Comparison of ENCODE assay signal across 26 cellular contexts in genomic region chr10:10726101-10726500, GRCh38.
"Had no signal": no experiment of that assay in that cellular context is flagged by ENCODE, and none has a peak within 500 bp of the region (broad histone marks: within the 10 kb centered on the region; RNA-seq: fewer than 3 reads in every experiment).

No MANE protein-coding gene starts in this region.

- ATAC-seq: heart right ventricle; left lung; lower lobe of right lung; naive thymus-derived CD4-positive, alpha-beta T cell; natural killer cell treated with Interleukin-12 subunit alpha and Interleukin-12 subunit beta and Interleukin-15 and Interleukin-18, amount 100 ng/mL, for 72 hours; right lobe of liver; stimulated activated naive B cell treated with anti-CD40 and anti-IgM and Interleukin-4, amounts not matched to agents 10 μg/mL and 1 μg/mL and 100 μg/mL, for 72 hours; stimulated activated naive CD8-positive, alpha-beta T cell treated with anti-CD3 and anti-CD28 coated beads, Interleukin-15, Interleukin-2, amounts not matched to agents 100 U/mL and 50 U/mL, for 24 hours; upper lobe of right lung had no signal

- H2AFZ ChIP-seq: hepatocyte had no signal

- H3K27ac Mint-ChIP-seq: natural killer cell treated with Interleukin-12 subunit alpha and Interleukin-12 subunit beta and Interleukin-15 and Interleukin-18, amount 100 ng/mL, for 72 hours; progenitor cell of endocrine pancreas; stimulated activated naive B cell treated with anti-CD40 and anti-IgM and Interleukin-4, amounts not matched to agents 10 μg/mL and 1 μg/mL and 100 μg/mL, for 72 hours had no signal

- H3K36me3 ChIP-seq: heart right ventricle, left lung, lower lobe of right lung, ovary, right atrium auricular region, right lobe of liver, stomach, thyroid gland, transverse colon, upper lobe of right lung had no signal

- H3K27me3 ChIP-seq: heart right ventricle, hepatocyte, left lung, ovary, right atrium auricular region, right lobe of liver, stomach, testis, thyroid gland, transverse colon, upper lobe of right lung had no signal

- H3K9me3 ChIP-seq: heart right ventricle, left lung, lower lobe of right lung, ovary, right atrium auricular region, right lobe of liver, stomach, testis, thyroid gland, transverse colon, upper lobe of right lung had no signal

- H3K4me3 ChIP-seq: heart right ventricle, hepatocyte, left lung, lower lobe of right lung, ovary, right atrium auricular region, right lobe of liver, skin epidermis, stomach, testis, thyroid gland, transverse colon, upper lobe of right lung had no signal

- H3K4me3 Mint-ChIP-seq: naive thymus-derived CD4-positive, alpha-beta T cell; natural killer cell treated with Interleukin-12 subunit alpha and Interleukin-12 subunit beta and Interleukin-15 and Interleukin-18, amount 100 ng/mL, for 72 hours; stimulated activated naive B cell treated with anti-CD40 and anti-IgM and Interleukin-4, amounts not matched to agents 10 μg/mL and 1 μg/mL and 100 μg/mL, for 72 hours had no signal

- H3K36me3 Mint-ChIP-seq: naive thymus-derived CD4-positive, alpha-beta T cell; natural killer cell treated with Interleukin-12 subunit alpha and Interleukin-12 subunit beta and Interleukin-15 and Interleukin-18, amount 100 ng/mL, for 72 hours; stimulated activated naive B cell treated with anti-CD40 and anti-IgM and Interleukin-4, amounts not matched to agents 10 μg/mL and 1 μg/mL and 100 μg/mL, for 72 hours had no signal

- H3K79me2 ChIP-seq: hepatocyte had no signal

- H3K4me1 Mint-ChIP-seq: stimulated activated naive B cell treated with anti-CD40 and anti-IgM and Interleukin-4, amounts not matched to agents 10 μg/mL and 1 μg/mL and 100 μg/mL, for 72 hours had no signal

- DNase-seq: heart right ventricle; kidney glomerular epithelial cell; left cardiac atrium; left lung; lower lobe of right lung; mammary epithelial cell; mesenchymal stem cell; naive thymus-derived CD4-positive, alpha-beta T cell; ovary; right lobe of liver; stimulated activated CD4-positive, alpha-beta T cell treated with anti-CD3 and anti-CD28 coated beads, Interleukin-12 subunit alpha, Interleukin-12 subunit beta, amount 100 ng/mL, for 4 hours; stimulated activated CD4-positive, alpha-beta T cell treated with anti-CD3 and anti-CD28 coated beads, Interleukin-15, amount 100 ng/mL, for 24 hours; stimulated activated CD4-positive, alpha-beta T cell treated with anti-CD3 and anti-CD28 coated beads, Interleukin-2, amount 100 ng/mL, for 24 hours; stimulated activated CD4-positive, alpha-beta T cell treated with anti-CD3 and anti-CD28 coated beads, Interleukin-4, amount 100 ng/mL, for 1 hour; stimulated activated naive B cell treated with anti-CD40 and anti-IgM and Interleukin-4, amounts not matched to agents 10 μg/mL and 1 μg/mL and 100 μg/mL, for 72 hours; stimulated activated naive CD8-positive, alpha-beta T cell treated with anti-CD3 and anti-CD28 coated beads, Interleukin-15, Interleukin-2, amounts not matched to agents 100 U/mL and 50 U/mL, for 24 hours; stomach; testis; thyroid gland; transverse colon; upper lobe of right lung had no signal

- H3K9me3 Mint-ChIP-seq: natural killer cell treated with Interleukin-12 subunit alpha and Interleukin-12 subunit beta and Interleukin-15 and Interleukin-18, amount 100 ng/mL, for 72 hours; stimulated activated naive B cell treated with anti-CD40 and anti-IgM and Interleukin-4, amounts not matched to agents 10 μg/mL and 1 μg/mL and 100 μg/mL, for 72 hours had no signal

- H3K4me1 ChIP-seq: left lung, lower lobe of right lung, right atrium auricular region, right lobe of liver, stomach, testis, thyroid gland, upper lobe of right lung had no signal

- H3K4me2 ChIP-seq: hepatocyte had no signal

- H3K27ac ChIP-seq: heart right ventricle, hepatocyte, left lung, lower lobe of right lung, ovary, right atrium auricular region, right lobe of liver, skin epidermis, stomach, testis, thyroid gland, transverse colon, upper lobe of right lung had no signal
